ENCODE assay signal across 27 cellular contexts in genomic region chr5:113825143-113825542, GRCh38.
"Had no signal": no experiment of that assay in that cellular context is flagged by ENCODE, and none has a peak within 500 bp of the region (broad histone marks: within the 10 kb centered on the region; RNA-seq: fewer than 3 reads in every experiment).

No MANE protein-coding gene starts in this region.

- H3K36me3 ChIP-seq: left lung, lower lobe of right lung, pancreas, prostate gland, stomach, thyroid gland, transverse colon, upper lobe of left lung, vagina had no signal

- DNase-seq: kidney; left colon; left lung; lower lobe of right lung; mammary epithelial cell; midbrain; mucosa of descending colon; naive thymus-derived CD4-positive, alpha-beta T cell; pancreas; posterior cingulate gyrus; retina; right cardiac atrium; stimulated activated CD4-positive, alpha-beta T cell treated with anti-CD3 and anti-CD28 coated beads, Interleukin-12 subunit alpha, Interleukin-12 subunit beta, amount 100 ng/mL, for 4 hours; stimulated activated CD4-positive, alpha-beta T cell treated with anti-CD3 and anti-CD28 coated beads, Interleukin-15, amount 100 ng/mL, for 24 hours; stimulated activated CD4-positive, alpha-beta T cell treated with anti-CD3 and anti-CD28 coated beads, Interleukin-2, amount 100 ng/mL, for 24 hours; stimulated activated CD4-positive, alpha-beta T cell treated with anti-CD3 and anti-CD28 coated beads, Interleukin-4, amount 100 ng/mL, for 1 hour; stimulated activated naive B cell treated with anti-CD40 and anti-IgM and Interleukin-4, amounts not matched to agents 10 μg/mL and 1 μg/mL and 100 μg/mL, for 72 hours; stimulated activated naive CD8-positive, alpha-beta T cell treated with anti-CD3 and anti-CD28 coated beads, Interleukin-15, Interleukin-2, amounts not matched to agents 100 U/mL and 50 U/mL, for 24 hours; stomach; testis; thyroid gland; transverse colon; upper lobe of left lung had no signal

- H3K27ac ChIP-seq: left lung, lower lobe of right lung, pancreas, prostate gland, skin epidermis, stomach, testis, thyroid gland, transverse colon, upper lobe of left lung, vagina had no signal

- H3K4me1 Mint-ChIP-seq: naive thymus-derived CD4-positive, alpha-beta T cell; stimulated activated naive B cell treated with anti-CD40 and anti-IgM and Interleukin-4, amounts not matched to agents 10 μg/mL and 1 μg/mL and 100 μg/mL, for 72 hours had no signal

- H3K27me3 ChIP-seq: left lung, pancreas, stomach, testis, thyroid gland, transverse colon, upper lobe of left lung, vagina had no signal

- H3K4me3 Mint-ChIP-seq: naive thymus-derived CD4-positive, alpha-beta T cell; natural killer cell treated with Interleukin-12 subunit alpha and Interleukin-12 subunit beta and Interleukin-15 and Interleukin-18, amount 100 ng/mL, for 72 hours; stimulated activated naive B cell treated with anti-CD40 and anti-IgM and Interleukin-4, amounts not matched to agents 10 μg/mL and 1 μg/mL and 100 μg/mL, for 72 hours had no signal

- H3K27ac Mint-ChIP-seq: naive thymus-derived CD4-positive, alpha-beta T cell; natural killer cell treated with Interleukin-12 subunit alpha and Interleukin-12 subunit beta and Interleukin-15 and Interleukin-18, amount 100 ng/mL, for 72 hours; stimulated activated naive B cell treated with anti-CD40 and anti-IgM and Interleukin-4, amounts not matched to agents 10 μg/mL and 1 μg/mL and 100 μg/mL, for 72 hours had no signal

- H3K27me3 Mint-ChIP-seq: natural killer cell treated with Interleukin-12 subunit alpha and Interleukin-12 subunit beta and Interleukin-15 and Interleukin-18, amount 100 ng/mL, for 72 hours; stimulated activated naive B cell treated with anti-CD40 and anti-IgM and Interleukin-4, amounts not matched to agents 10 μg/mL and 1 μg/mL and 100 μg/mL, for 72 hours had no signal

- H3K9me3 ChIP-seq: lower lobe of right lung, pancreas, prostate gland, testis, thyroid gland, transverse colon, upper lobe of left lung, vagina had no signal

- H3K4me3 ChIP-seq: left lung, lower lobe of right lung, mucosa of descending colon, pancreas, prostate gland, skin epidermis, stomach, testis, thyroid gland, transverse colon, upper lobe of left lung, vagina had no signal

- H3K4me1 ChIP-seq: left lung, lower lobe of right lung, pancreas, prostate gland, stomach, testis, thyroid gland, transverse colon, upper lobe of left lung, vagina had no signal

- H3K36me3 Mint-ChIP-seq: natural killer cell treated with Interleukin-12 subunit alpha and Interleukin-12 subunit beta and Interleukin-15 and Interleukin-18, amount 100 ng/mL, for 72 hours; stimulated activated naive B cell treated with anti-CD40 and anti-IgM and Interleukin-4, amounts not matched to agents 10 μg/mL and 1 μg/mL and 100 μg/mL, for 72 hours had no signal
